In the genomic region with DNA sequence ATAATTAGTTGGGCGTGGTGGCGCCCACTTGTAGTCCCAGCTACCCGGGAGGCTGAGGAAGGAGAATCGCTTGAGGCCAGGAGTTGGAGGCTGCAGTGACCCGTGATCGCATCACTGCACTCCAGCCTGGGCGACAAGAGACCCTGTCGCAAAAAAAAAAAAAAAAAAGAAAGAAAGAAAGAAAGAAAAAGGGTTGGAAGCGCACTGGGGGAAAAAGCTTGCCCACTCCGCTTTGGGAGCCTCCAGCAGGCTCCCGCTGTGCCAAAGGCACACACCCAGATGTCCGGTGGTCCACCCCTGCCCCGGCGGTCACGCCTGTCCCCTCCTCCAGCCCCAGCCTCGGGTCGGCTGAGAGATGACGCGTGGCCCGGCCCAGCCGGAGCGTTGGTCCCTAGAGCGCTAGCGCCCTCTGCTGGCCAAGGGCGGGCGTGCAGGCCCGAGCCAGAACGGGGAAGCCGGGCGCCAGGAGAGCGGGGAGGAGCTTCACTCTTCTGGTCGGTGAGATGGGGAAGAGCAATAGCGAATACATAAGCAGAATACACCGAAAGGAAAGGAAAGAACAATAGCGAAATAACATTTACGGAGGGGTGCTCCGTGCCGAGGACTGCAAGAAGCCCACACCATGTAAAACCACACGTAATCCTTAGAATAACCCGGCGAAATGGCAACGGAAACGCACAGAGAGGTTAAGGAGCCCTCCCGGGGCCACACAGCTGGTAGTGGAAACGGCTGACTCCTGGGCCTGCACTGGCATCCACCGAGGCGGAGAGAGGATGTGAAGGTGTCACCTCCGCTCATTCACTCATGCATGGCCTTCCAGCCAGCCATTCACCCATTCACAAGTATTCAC, we compare ENCODE assay signal across 8 cellular contexts.
DNase-seq lines count a peak whose midpoint lies in the region; ATAC-seq lines count a peak whose summit lies in the region.

No MANE protein-coding gene starts in this region.

- DNase-seq in SIG-M5 treated with dmso at 0.1 percent for 504 hours (lab: John Stamatoyannopoulos, UW; ENCODE audit: unreplicated experiment) = peak; percentile 90
- DNase-seq in SIG-M5 (lab: John Stamatoyannopoulos, UW) = no peak
- DNase-seq in NCI-H446 treated with DMSO at 0.1 percent for 48 hours (lab: John Stamatoyannopoulos, UW) = peak; percentile 69
- peak; percentile 99 for DNase-seq in activated CD4-positive, CD25-positive, alpha-beta regulatory T cell treated with anti-CD3 and anti-CD28 coated beads, Interleukin-2, amount 50 U/mL, for 72 hours
- peak; percentile 80 for DNase-seq in cerebellar cortex (ENCODE audit: low spot score)
- DNase-seq in left kidney (ENCODE audit: low read depth, low spot score) = peak; percentile 94
- peak; percentile 87 for DNase-seq in stimulated activated CD4-positive, alpha-beta T cell treated with anti-CD3 and anti-CD28 coated beads, Interleukin-1b, Interleukin-23, amount 100 ng/mL, for 48 hours

- peak; percentile 86 for ATAC-seq in HG03354 (IDR thresholded peaks at IDR 0.05; ENCODE audit: poor library complexity, severe bottlenecking, unreplicated experiment)
